Comparison of ENCODE assay signal across 15 cellular contexts in the genomic region with DNA sequence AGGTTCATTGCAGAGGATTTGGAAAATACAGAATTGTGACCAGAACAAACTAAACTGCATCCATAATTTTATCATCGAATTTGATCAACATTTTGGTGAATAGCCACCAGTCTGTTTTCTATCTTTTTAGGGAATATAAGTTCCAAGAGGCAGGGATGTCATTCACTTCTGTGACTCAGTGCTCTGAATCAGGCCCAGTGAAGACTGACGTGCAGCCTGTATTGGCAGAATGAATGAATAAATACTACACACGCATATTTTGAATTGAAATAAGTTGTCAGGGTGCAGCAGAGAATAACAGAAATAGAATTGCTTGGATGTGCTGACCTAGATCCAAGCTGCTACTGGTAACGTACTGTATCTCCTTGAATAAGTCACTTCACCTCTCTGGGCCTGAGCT. TPM values are rescaled to one million over a fixed set of nuclear protein-coding genes. Genes with fewer than 3 reads are reported as not detected.
DNase-seq lines count a peak whose midpoint lies in the region; ATAC-seq and TF ChIP-seq lines count a peak whose summit lies in the region.
"Had no signal": no experiment of that assay in that cellular context is flagged by ENCODE, and none has a peak within 500 bp of the region (broad histone marks: within the 10 kb centered on the region; RNA-seq: fewer than 3 reads in every experiment).

No MANE protein-coding gene starts in this region.

- H3K4me3 ChIP-seq in PC-3 (ENCODE audit: low read length) (peak overlapping the region; percentile 33; the same call in 1 of the 2 replicates), sigmoid colon (no peak overlapping the region), right lobe of liver (no peak overlapping the region), BE2C (ENCODE audit: low read depth, low read length) (no peak overlapping the region)
- H3K4me3 ChIP-seq: neural progenitor cell had no signal

- H2AFZ ChIP-seq in PC-3 (ENCODE audit: low read length) = no peak overlapping the region

- no peaks in the 10 kb centered on the region for H3K9me3 ChIP-seq in CD4-positive, alpha-beta T cell (ENCODE audit: control insufficient read depth, low read length)
- H3K9me3 ChIP-seq in PC-3 (ENCODE audit: low read length) = no peaks in the 10 kb centered on the region
- no peaks in the 10 kb centered on the region for H3K9me3 ChIP-seq in sigmoid colon
- H3K9me3 ChIP-seq in right lobe of liver = no peaks in the 10 kb centered on the region
- no peaks in the 10 kb centered on the region for H3K9me3 ChIP-seq in BE2C
- H3K9me3 ChIP-seq: upper lobe of right lung had no signal

- peaks cover 53% of the 10 kb centered on the region for H3K4me1 ChIP-seq in PC-3 (ENCODE audit: insufficient read depth, low read length)
- H3K4me1 ChIP-seq in sigmoid colon = peaks cover 0 to 22% (median 19%) of the 10 kb centered on the region in 4 donors
- peaks cover 0 to 22% (median 6%) of the 10 kb centered on the region in 4 donors for H3K4me1 ChIP-seq in right lobe of liver
- H3K4me1 ChIP-seq in BE2C = no peaks in the 10 kb centered on the region; the same call in 1 of the 2 replicates

- no peaks in the 10 kb centered on the region for H3K27me3 ChIP-seq in CD4-positive, alpha-beta T cell (ENCODE audit: control insufficient read depth, insufficient read depth, low read length)
- H3K27me3 ChIP-seq in PC-3 (ENCODE audit: low read length) (no peaks in the 10 kb centered on the region), sigmoid colon (no peaks in the 10 kb centered on the region), right lobe of liver (no peaks in the 10 kb centered on the region), BE2C (peaks cover 11% of the 10 kb centered on the region)
- H3K27me3 ChIP-seq: neural progenitor cell, upper lobe of right lung had no signal

- peak overlapping the region; percentile 30 for H3K4me3 Mint-ChIP-seq in CD4-positive, alpha-beta T cell
- no peak overlapping the region for H3K4me3 Mint-ChIP-seq in glutamatergic neuron (ENCODE audit: unreplicated experiment)
- H3K4me3 Mint-ChIP-seq: neural progenitor cell had no signal

- POLR2A ChIA-PET in CD4-positive, alpha-beta T cell (lab: Charles Lee) = interaction anchor here (1.4 kb wide), 1 partner anchor 19 kb away, joined by 3 read pairs; no protein-coding TSS in a partner anchor
- POLR2A ChIA-PET in PC-3 (lab: Charles Lee; ENCODE audit: unreplicated experiment) = interaction anchor here (0.5 to 1.9 kb wide), 4 partner anchors 30 to 94 kb away, joined by 3 to 17 read pairs (median 6); no protein-coding TSS in a partner anchor

- TF ChIP-seq CTCF in CD4-positive, alpha-beta T cell (IDR thresholded peaks at IDR 0.05) = no peak
- TF ChIP-seq CTCF in PC-3 (conservative IDR thresholded peaks at IDR 0.05; ENCODE audit: low read depth, low read length) = no peak
- no peak for TF ChIP-seq CTCF in sigmoid colon (IDR thresholded peaks at IDR 0.05)
- no peak for TF ChIP-seq CTCF in right lobe of liver (IDR thresholded peaks at IDR 0.05)
- TF ChIP-seq CTCF in glutamatergic neuron (IDR thresholded peaks at IDR 0.05; ENCODE audit: partially characterized antibody, unreplicated experiment) = no peak
- no peak for TF ChIP-seq CTCF in BE2C (IDR thresholded peaks at IDR 0.05; ENCODE audit: low read depth, low read length)

- DNase-seq in CD4-positive, alpha-beta T cell = no peak
- DNase-seq in PC-3 (peak; percentile 71), epithelial cell of prostate (ENCODE audit: low read depth, low spot score) (no peak), sigmoid colon (no peak), right lobe of liver (no peak), glutamatergic neuron (no peak), BE2C (no peak)
- DNase-seq: activated effector memory CD4-positive, alpha-beta T cell treated with Interleukin-2 at 50 U/mL for 16 hours; H7; KBM-7; NCI-H2107; OCI-M1; upper lobe of right lung had no signal

- CTCF ChIA-PET in CD4-positive, alpha-beta T cell (lab: Charles Lee) = interaction anchor here (1.0 to 2.0 kb wide), 2 partner anchors 17 to 61 kb away, joined by 3 to 10 read pairs; no protein-coding TSS in a partner anchor
- CTCF ChIA-PET in PC-3 (lab: Charles Lee) = no interaction called here

- intact Hi-C loops in CD4-positive, alpha-beta T cell (cut with DNase I, micrococcal nuclease) = no loop called here
- intact Hi-C loops in PC-3 (cut with micrococcal nuclease) (loop anchor here (5.0 kb wide), 1 partner anchor 58 kb away; no protein-coding TSS in a partner anchor), sigmoid colon (cut with DNase I) (loop anchor here (5.0 kb wide), 1 partner anchor 93 kb away; a partner anchor contains a TSS), right lobe of liver (cut with DNase I) (no loop called here)

- H3K36me3 ChIP-seq in PC-3 (ENCODE audit: low read depth, low read length) (peaks cover 25% of the 10 kb centered on the region), sigmoid colon (no peaks in the 10 kb centered on the region), right lobe of liver (no peaks in the 10 kb centered on the region), BE2C (no peaks in the 10 kb centered on the region)
- H3K36me3 ChIP-seq: neural progenitor cell, upper lobe of right lung had no signal

- WGBS in sigmoid colon, 2 donors = 74 to 81% methylated on average over 4 of the region's 4 CpGs
- WGBS in right lobe of liver (ENCODE audit: insufficient coverage, low coverage, low lambda C conversion rate, missing lambda C conversion rate) = 88% methylated on average over 4 of the region's 4 CpGs

- TF ChIP-seq POLR2A in sigmoid colon (IDR thresholded peaks at IDR 0.05) (no peak), right lobe of liver (IDR thresholded peaks at IDR 0.05) (no peak)

- no peaks in the 10 kb centered on the region for H3K9me2 ChIP-seq in PC-3 (replicated peaks; ENCODE audit: low read length)

- H3K9ac ChIP-seq in PC-3 (ENCODE audit: low read length) = peak overlapping the region; percentile 85
- H3K9ac ChIP-seq: neural progenitor cell had no signal

- no peak for ATAC-seq in CD4-positive, alpha-beta T cell (ENCODE audit: poor library complexity)
- peak; percentile 5; the same call in 1 of the 2 replicates for ATAC-seq in PC-3
- no peak for ATAC-seq in GM21381 (IDR thresholded peaks at IDR 0.05; ENCODE audit: unreplicated experiment)
- ATAC-seq in right lobe of liver = no peak

- H3K36me3 Mint-ChIP-seq in CD4-positive, alpha-beta T cell (ENCODE audit: low read depth) = no peaks in the 10 kb centered on the region
- no peaks in the 10 kb centered on the region for H3K36me3 Mint-ChIP-seq in glutamatergic neuron (ENCODE audit: unreplicated experiment)
- H3K36me3 Mint-ChIP-seq: neural progenitor cell had no signal

- no peak for TF ChIP-seq EP300 in sigmoid colon (IDR thresholded peaks at IDR 0.05)

- no peak overlapping the region for H3K27ac Mint-ChIP-seq in CD4-positive, alpha-beta T cell
- H3K27ac Mint-ChIP-seq in glutamatergic neuron (ENCODE audit: unreplicated experiment) = no peak overlapping the region

- peaks cover 37% of the 10 kb centered on the region for H3K79me2 ChIP-seq in PC-3 (ENCODE audit: low read length)

- H3K27ac ChIP-seq in CD4-positive, alpha-beta T cell (ENCODE audit: low read depth, low read length) = no peak overlapping the region
- H3K27ac ChIP-seq in PC-3 (ENCODE audit: low read length) (peak overlapping the region; percentile 99), epithelial cell of prostate (peak overlapping the region; percentile 90), sigmoid colon (peak overlapping the region; percentile 74 to 88 (median 78)), right lobe of liver (peak overlapping the region in 1 of 3 donors; percentile 64)
- H3K27ac ChIP-seq: neural progenitor cell had no signal

- H3K27me3 Mint-ChIP-seq in CD4-positive, alpha-beta T cell = no peaks in the 10 kb centered on the region
- H3K27me3 Mint-ChIP-seq in glutamatergic neuron (ENCODE audit: unreplicated experiment) = no peaks in the 10 kb centered on the region

- H3K4me2 ChIP-seq in PC-3 (ENCODE audit: low read length) = peak overlapping the region; percentile 81
- H3K4me2 ChIP-seq: neural progenitor cell had no signal

- peaks cover 36% of the 10 kb centered on the region for H4K20me1 ChIP-seq in PC-3 (ENCODE audit: low read length)

- H3K9me3 Mint-ChIP-seq in CD4-positive, alpha-beta T cell = no peaks in the 10 kb centered on the region
- H3K9me3 Mint-ChIP-seq in glutamatergic neuron (ENCODE audit: unreplicated experiment) = no peaks in the 10 kb centered on the region

- BruUV-seq in PC-3 (replicated peaks; lab: Mats Ljungman, UMichigan) = no TSS peak

- H3K4me1 Mint-ChIP-seq in CD4-positive, alpha-beta T cell (ENCODE audit: low read depth) = peaks cover 21% of the 10 kb centered on the region
- H3K4me1 Mint-ChIP-seq in glutamatergic neuron (ENCODE audit: low read depth, unreplicated experiment) = peaks cover 1% of the 10 kb centered on the region

- no peaks in the 10 kb centered on the region for H3F3A ChIP-seq in PC-3 (ENCODE audit: low read length, unreplicated experiment)

RNA-seq across cellular contexts. Expression of a gene that starts 1.3 kb away (rescaled TPM):
- 1 to 10 TPM; 9.0 to 9.1 TPM for total RNA-seq in CD4-positive, alpha-beta T cell
- total RNA-seq in PC-3 (2014; rRNA removed) (158 and 187 TPM in 2 replicates), sigmoid colon (100 to 1,000 TPM in 2 of 4 donors, 10 to 100 TPM in 2; 72.1 to 172 (median 94.2) TPM), right lobe of liver (10 to 100 TPM in 4 of 6 experiments, 1 to 10 TPM in 2; 3.1 to 25.0 (median 14.5) TPM), glutamatergic neuron (ENCODE audit: unreplicated experiment) (not detected)
- 100 to 1,000 TPM in 1 of 3 donors, 10 to 100 TPM in 2; 25.8 to 153 (median 34.7) TPM for polyA plus RNA-seq in sigmoid colon
- 0.52 TPM for polyA plus RNA-seq in BE2C (2012; ENCODE audit: insufficient read depth, insufficient read length, low read depth)

Comparison
In these comparisons a context has a peak if more than half of its experiments do, and no peak if none do; other contexts are left out.
1. intact Hi-C loops: an anchor here in PC-3 (5.0 kb wide) and sigmoid colon (5.0 kb wide); none called in CD4-positive, alpha-beta T cell and right lobe of liver.